8 cellular contexts compared by ENCODE assay signal in genomic region chr10:119872610-119872859, GRCh38. TPM values are rescaled to one million over a fixed set of nuclear protein-coding genes. Genes with fewer than 3 reads are reported as not detected.
DNase-seq lines count a peak whose midpoint lies in the region; ATAC-seq and TF ChIP-seq lines count a peak whose summit lies in the region.

MCMBP (minus strand) TSS chr10:119872843; CDS start chr10:119872584, 259 bp downstream.

- H3K36me3 ChIP-seq in BLaER1 treated with 17β-estradiol and CSF1 and Interleukin-3, amounts not matched to agents 10 nM and 100 nM = peaks cover 0 to 40% (median 24%) of the 10 kb centered on the region in 11 experiments; a peak in 16 of 22 replicates
- H3K36me3 ChIP-seq in SU-DHL-6 (ENCODE audit: low read length) (no peaks in the 10 kb centered on the region), ovary (no peaks in the 10 kb centered on the region)

- peak within 1 kb of the TSS; percentile 81 to 96 (median 93) for H3K4me3 ChIP-seq in BLaER1 treated with 17β-estradiol and CSF1 and Interleukin-3, amounts not matched to agents 10 nM and 100 nM
- H3K4me3 ChIP-seq in SU-DHL-6 (ENCODE audit: insufficient read depth, low read length, poor library complexity, severe bottlenecking) = peak within 1 kb of the TSS; percentile 83
- H3K4me3 ChIP-seq in foreskin fibroblast (ENCODE audit: low read depth in 1 of 2, low read length in 2 of 2) = peak within 1 kb of the TSS; percentile 71 to 92
- peak within 1 kb of the TSS; percentile 66 for H3K4me3 ChIP-seq in ovary

- TF ChIP-seq EP300 in ovary (IDR thresholded peaks at IDR 0.05) = no peak

- no peaks in the 10 kb centered on the region for H3K27me3 ChIP-seq in BLaER1 treated with 17β-estradiol and CSF1 and Interleukin-3, amounts not matched to agents 10 nM and 100 nM
- H3K27me3 ChIP-seq in SU-DHL-6 (ENCODE audit: low read length) = no peaks in the 10 kb centered on the region
- no peaks in the 10 kb centered on the region for H3K27me3 ChIP-seq in ovary

- peaks cover 43 to 47% (median 45%) of the 10 kb centered on the region in 11 experiments for H4K20me1 ChIP-seq in BLaER1 treated with 17β-estradiol and CSF1 and Interleukin-3, amounts not matched to agents 10 nM and 100 nM
- peaks cover 13% of the 10 kb centered on the region for H4K20me1 ChIP-seq in SU-DHL-6 (ENCODE audit: low read depth, low read length)

- 0 to 1% (median 1%) methylated on average over 9 to 42 of the region's 42 CpGs for WGBS in ovary, 3 donors

- peak; percentile 68 for TF ChIP-seq POLR2A in ovary (IDR thresholded peaks at IDR 0.05)

- ATAC-seq in GM21786 (IDR thresholded peaks at IDR 0.05; ENCODE audit: unreplicated experiment) (peak; percentile 15), GM21360 (IDR thresholded peaks at IDR 0.05; ENCODE audit: unreplicated experiment) (no peak), HG03280 (IDR thresholded peaks at IDR 0.05; ENCODE audit: unreplicated experiment) (no peak)

- intact Hi-C loops in ovary (cut with DNase I) = no loop called here

- no peaks in the 10 kb centered on the region for H3F3A ChIP-seq in SU-DHL-6 (ENCODE audit: insufficient read depth)

- peaks cover 0 to 16% (median 3%) of the 10 kb centered on the region in 11 experiments; a peak in 6 of 22 replicates for H3K9me3 ChIP-seq in BLaER1 treated with 17β-estradiol and CSF1 and Interleukin-3, amounts not matched to agents 10 nM and 100 nM (replicated peaks in 1 of 11)
- H3K9me3 ChIP-seq in SU-DHL-6 (ENCODE audit: insufficient read depth, low read length) = no peaks in the 10 kb centered on the region
- H3K9me3 ChIP-seq in ovary = no peaks in the 10 kb centered on the region

- H2AFZ ChIP-seq in SU-DHL-6 (ENCODE audit: low read depth, low read length, severe bottlenecking) = peak within 1 kb of the TSS; percentile 98

- H3K9me2 ChIP-seq in SU-DHL-6 (replicated peaks; ENCODE audit: insufficient read depth, low read length) = no peaks in the 10 kb centered on the region

- DNase-seq in foreskin fibroblast (peak in 1 of 2 donors; percentile 32), ovary (no peak), NCI-H82 (lab: John Stamatoyannopoulos, UW) (no peak)

- H3K27ac ChIP-seq in BLaER1 treated with 17β-estradiol and CSF1 and Interleukin-3, amounts not matched to agents 10 nM and 100 nM = peak within 1 kb of the TSS; percentile 75 to 99 (median 97)
- H3K27ac ChIP-seq in SU-DHL-6 (ENCODE audit: low read depth, low read length) = peak within 1 kb of the TSS; percentile 66
- peak within 1 kb of the TSS; percentile 76 to 79 for H3K27ac ChIP-seq in ovary

- H3K4me1 ChIP-seq in BLaER1 treated with 17β-estradiol and CSF1 and Interleukin-3, amounts not matched to agents 10 nM and 100 nM = peaks cover 36 to 54% (median 44%) of the 10 kb centered on the region in 10 experiments
- peaks cover 4% of the 10 kb centered on the region for H3K4me1 ChIP-seq in ovary (ENCODE audit: insufficient read depth)

- H3K9ac ChIP-seq in BLaER1 treated with 17β-estradiol and CSF1 and Interleukin-3, amounts not matched to agents 10 nM and 100 nM = peak within 1 kb of the TSS; percentile 87 to 99 (median 97)
- H3K9ac ChIP-seq in SU-DHL-6 (ENCODE audit: low read length) = peak within 1 kb of the TSS; percentile 66

- H3K79me2 ChIP-seq in SU-DHL-6 (ENCODE audit: insufficient read depth, low read length) = peaks cover 47% of the 10 kb centered on the region

- peak within 1 kb of the TSS; percentile 84 to 97 (median 91) for H3K4me2 ChIP-seq in BLaER1 treated with 17β-estradiol and CSF1 and Interleukin-3, amounts not matched to agents 10 nM and 100 nM
- peak within 1 kb of the TSS; percentile 93 for H3K4me2 ChIP-seq in SU-DHL-6 (ENCODE audit: low read depth, low read length, poor library complexity, severe bottlenecking)

- TF ChIP-seq CTCF in SU-DHL-6 (IDR thresholded peaks at IDR 0.05; ENCODE audit: insufficient read depth, low read length, poor library complexity, severe bottlenecking) (no peak), foreskin fibroblast (IDR thresholded peaks at IDR 0.05; ENCODE audit: low read depth, low read length) (no peak), ovary (IDR thresholded peaks at IDR 0.05) (no peak)

RNA-seq across cellular contexts. Expression of gene MCMBP, which starts in this region (rescaled TPM):
- 10 to 100 TPM; 36.2 to 61.0 (median 52.5) TPM for total RNA-seq in ovary
- polyA plus RNA-seq in ovary = 10 to 100 TPM; 31.7 to 50.6 TPM
